In genomic region chr7:128859232-128860157, GRCh38 we compare ENCODE assay signal across 17 cellular contexts. TPM values are rescaled to one million over a fixed set of nuclear protein-coding genes. Genes with fewer than 3 reads are reported as not detected.
DNase-seq lines count a peak whose midpoint lies in the region; ATAC-seq, FAIRE-seq and TF ChIP-seq lines count a peak whose summit lies in the region.
"Had no signal": no experiment of that assay in that cellular context is flagged by ENCODE, and none has a peak within 500 bp of the region (broad histone marks: within the 10 kb centered on the region; RNA-seq: fewer than 3 reads in every experiment).

No MANE protein-coding gene starts in this region.

- peaks cover 22 to 31% of the 10 kb centered on the region in 2 experiments for H3K36me3 ChIP-seq in SK-N-SH (replicated peaks in 1 of 2; ENCODE audit: control insufficient read depth in 1 of 2, insufficient read depth in 2 of 2, low read length in 1 of 2)
- peaks cover 51% of the 10 kb centered on the region; the same call in 2 of the 3 replicates for H3K36me3 ChIP-seq in K562 (ENCODE audit: control insufficient read depth, insufficient read depth, low read length)
- H3K36me3 ChIP-seq in muscle layer of colon (ENCODE audit: insufficient read depth, low read length) = peaks cover 26% of the 10 kb centered on the region
- peaks cover 10 to 26% (median 25%) of the 10 kb centered on the region in 3 donors for H3K36me3 ChIP-seq in tibial artery

- no peak for TF ChIP-seq RAD21 in SK-N-SH (IDR thresholded peaks at IDR 0.05; ENCODE audit: low read length)
- TF ChIP-seq RAD21 in K562 (CRISPR knock-in tag; conservative IDR thresholded peaks at IDR 0.05 in 1 of 2, IDR thresholded peaks at IDR 0.05 in 1 of 2) = no peak

- peaks cover 0 to 18% of the 10 kb centered on the region in 2 experiments; a peak in 1 of 4 replicates for H3K4me1 ChIP-seq in SK-N-SH (ENCODE audit: control insufficient read depth in 1 of 2, insufficient read depth in 2 of 2, low read depth in 1 of 2, low read length in 1 of 2)
- H3K4me1 ChIP-seq in K562 (replicated peaks in 1 of 2; ENCODE audit: control insufficient read depth in 2 of 2, insufficient read depth in 2 of 2, low read length in 2 of 2) = peaks cover 38 to 75% of the 10 kb centered on the region in 2 experiments
- peaks cover 43% of the 10 kb centered on the region for H3K4me1 ChIP-seq in muscle layer of colon (ENCODE audit: insufficient read depth, low read length)
- H3K4me1 ChIP-seq in tibial artery = peaks cover 13 to 50% (median 39%) of the 10 kb centered on the region in 4 donors

- 79% methylated on average over 12 of the region's 12 CpGs for WGBS in SK-N-SH (ENCODE audit: low lambda C conversion rate)
- WGBS in K562 (ENCODE audit: insufficient coverage, low coverage, missing lambda C conversion rate) = 66% methylated on average over 12 of the region's 12 CpGs

- in situ Hi-C loops in K562 (cut with MboI) = loop anchor here (5.0 kb wide), 1 partner anchor 53 kb away; the partner anchor contains the start of gene KCP

- no peak overlapping the region for H3K27ac ChIP-seq in SK-N-SH (ENCODE audit: low read depth in 2 of 2, low read length in 1 of 2)
- peak overlapping the region; percentile 84 for H3K27ac ChIP-seq in K562 (ENCODE audit: extremely low read depth, low read depth, low read length)
- peak overlapping the region; percentile 32 for H3K27ac ChIP-seq in muscle layer of colon (ENCODE audit: low read depth, low read length)
- peak overlapping the region; percentile 89 to 94 for H3K27ac ChIP-seq in tibial artery
- H3K27ac ChIP-seq: body of pancreas had no signal

- CTCF ChIA-PET in SK-N-SH (lab: Yijun Ruan, JAX) = interaction anchor here (2.2 to 2.4 kb wide), 2 partner anchors 20 to 24 kb away, joined by 11 read pairs; no protein-coding TSS in a partner anchor
- CTCF ChIA-PET in K562 (lab: Yijun Ruan, JAX; ENCODE audit: low intra/inter-chr PET ratio) = no interaction called here

- H2AFZ ChIP-seq in SK-N-SH (ENCODE audit: low read depth) = no peak overlapping the region
- H2AFZ ChIP-seq in K562 (ENCODE audit: low read depth, low read length) = peak overlapping the region; percentile 76

- POLR2A ChIA-PET in SK-N-SH (lab: Yijun Ruan, JAX) = no interaction called here
- POLR2A ChIA-PET in K562 (lab: Yijun Ruan, JAX) = interaction anchor here (0.6 to 7.1 kb wide), 11 partner anchors 8 to 364 kb away, joined by 3 to 47 read pairs (median 5); partner anchors contain the start of gene CALU

- no peaks in the 10 kb centered on the region for H3K9me3 ChIP-seq in SK-N-SH
- H3K9me3 ChIP-seq in K562 (replicated peaks; ENCODE audit: control insufficient read depth, insufficient read depth, low read depth, low read length) = no peaks in the 10 kb centered on the region
- no peaks in the 10 kb centered on the region for H3K9me3 ChIP-seq in muscle layer of colon (ENCODE audit: low read length)
- H3K9me3 ChIP-seq in tibial artery = no peaks in the 10 kb centered on the region
- H3K9me3 ChIP-seq: body of pancreas had no signal

- no peak overlapping the region for H3K9ac ChIP-seq in SK-N-SH
- H3K9ac ChIP-seq in K562 (ENCODE audit: insufficient read depth in 1 of 2, low read depth in 2 of 2, low read length in 2 of 2) = peak overlapping the region; percentile 15 to 86
- no peak overlapping the region for H3K9ac ChIP-seq in muscle layer of colon (ENCODE audit: low read length)

- no peak for FAIRE-seq in K562 (lab: Jason Lieb, UNC)
- FAIRE-seq: A204.1, small intestine had no signal

- H3F3A ChIP-seq in SK-N-SH (replicated peaks; ENCODE audit: insufficient read depth) = peaks cover 50% of the 10 kb centered on the region

- H3K4me2 ChIP-seq in SK-N-SH (no peak overlapping the region), K562 (ENCODE audit: insufficient read depth, low read length) (peak overlapping the region; percentile 78)

- H4K20me1 ChIP-seq in SK-N-SH (ENCODE audit: insufficient read depth) = peaks cover 10% of the 10 kb centered on the region
- peaks cover 3% of the 10 kb centered on the region; the same call in 1 of the 2 replicates for H4K20me1 ChIP-seq in K562 (replicated peaks; ENCODE audit: control insufficient read depth, insufficient read depth, low read length)

- DNase-seq in SK-N-SH (no peak), K562 (ENCODE audit: extremely low read depth in 1 of 4, low spot score in 3 of 4) (peak in 2 of 4 experiments; percentile 46 to 50), tibial artery (no peak), superior temporal gyrus (ENCODE audit: extremely low spot score) (no peak), AG08395 (ENCODE audit: low spot score) (no peak), T-helper 1 cell (no peak)
- DNase-seq: activated CD4-positive, alpha-beta T cell treated with anti-CD3 and anti-CD28 coated beads, Interleukin-2, amount 10 ng/mL, durations not matched to agents 24 days and 14 days; natural killer cell; NCI-H1436 treated with DMSO at 0.1 percent for 48 hours; NCI-H526; small intestine; T-helper 9 cell had no signal

- H3K79me2 ChIP-seq in SK-N-SH (ENCODE audit: insufficient read depth) (peaks cover 18% of the 10 kb centered on the region), K562 (ENCODE audit: control insufficient read depth, insufficient read depth, low read length) (peaks cover 25% of the 10 kb centered on the region)

- ATAC-seq in SK-N-SH treated with all-trans-retinoic acid at 6 μM for 48 hours (no peak), K562 (peak; percentile 0; the same call in 1 of the 3 replicates)
- ATAC-seq: body of pancreas, natural killer cell had no signal

- TF ChIP-seq POLR2A in K562 (conservative IDR thresholded peaks at IDR 0.05) = no peak

- no peak overlapping the region for H3K4me3 ChIP-seq in SK-N-SH (ENCODE audit: low read depth in 2 of 2, low read length in 1 of 2)
- no peak overlapping the region for H3K4me3 ChIP-seq in K562
- H3K4me3 ChIP-seq in muscle layer of colon (ENCODE audit: low read depth in 1 of 2, low read length in 2 of 2) = no peak overlapping the region
- no peak overlapping the region for H3K4me3 ChIP-seq in tibial artery
- H3K4me3 ChIP-seq: body of pancreas had no signal

- H3K27me3 ChIP-seq in SK-N-SH (ENCODE audit: insufficient read depth) (no peaks in the 10 kb centered on the region), K562 (ENCODE audit: control insufficient read depth in 2 of 2, insufficient read depth in 2 of 2, low read length in 2 of 2) (no peaks in the 10 kb centered on the region), muscle layer of colon (ENCODE audit: control insufficient read depth in 1 of 2, insufficient read depth in 2 of 2, low read length in 2 of 2) (no peaks in the 10 kb centered on the region), tibial artery (no peaks in the 10 kb centered on the region)
- H3K27me3 ChIP-seq: body of pancreas had no signal

- intact Hi-C loops in K562 (cut with micrococcal nuclease) (loop anchor here (1.0 to 5.0 kb wide), 5 partner anchors 21 to 382 kb away; partner anchors contain the start of gene METTL2B), tibial artery (cut with DNase I; ENCODE audit: low total_unique reads) (loop anchor here (10.0 kb wide), 1 partner anchor 125 kb away; the partner anchor contains the start of gene CALU)

- no peaks in the 10 kb centered on the region for H3K9me1 ChIP-seq in K562 (ENCODE audit: control insufficient read depth, insufficient read depth, low read length)

- no peaks in the 10 kb centered on the region for H3K9me2 ChIP-seq in SK-N-SH

- BruUV-seq in K562 (replicated peaks; lab: Mats Ljungman, UMichigan) = no TSS peak

- TF ChIP-seq CTCF in SK-N-SH (IDR thresholded peaks at IDR 0.05) (no peak), K562 (IDR thresholded peaks at IDR 0.05 in 2 of 3, conservative IDR thresholded peaks at IDR 0.05 in 1 of 3; ENCODE audit: insufficient read depth in 2 of 3, low read depth in 1 of 3, low read length in 3 of 3) (no peak), tibial artery (IDR thresholded peaks at IDR 0.05) (no peak)

- TF ChIP-seq EP300 in SK-N-SH (IDR thresholded peaks at IDR 0.05; ENCODE audit: borderline replicate concordance in 1 of 2, low read depth in 1 of 2, low read length in 1 of 2) = no peak
- no peak for TF ChIP-seq EP300 in K562 (IDR thresholded peaks at IDR 0.05; ENCODE audit: low read length)

RNA-seq across cellular contexts. Expression of gene ATP6V1F, which starts 3.2 kb away (rescaled TPM):
- 437 and 495 TPM in 2 replicates for polyA plus RNA-seq in SK-N-SH (2012; rRNA removed)
- polyA plus RNA-seq in SK-N-SH (2012; cell fraction: cytosol; rRNA removed) = 349 and 422 TPM in 2 replicates
- polyA plus RNA-seq in SK-N-SH (2012; cell fraction: nucleus; rRNA removed) = 110 and 142 TPM in 2 replicates
- total RNA-seq in K562 (2011; cell fraction: chromatin; rRNA removed; ENCODE audit: low replicate concordance) = 21.6 and 54.5 TPM in 2 replicates
- total RNA-seq in K562 (2011; cell fraction: nucleolus; rRNA removed) = 72.7 and 74.7 TPM in 2 replicates
- total RNA-seq in K562 (2011; cell fraction: nucleoplasm; rRNA removed) = 70.9 and 89.2 TPM in 2 replicates
- 265 and 341 TPM in 2 replicates for total RNA-seq in K562 (2014; rRNA removed)
- total RNA-seq in K562 (2014; rRNA removed; fragmentation: Illumina TruSeq; extraction: Trizol) = 174 and 206 TPM in 2 replicates
- 332 and 336 TPM in 2 replicates for total RNA-seq in K562 (2015; rRNA removed; fragmentation: Illumina TruSeq; extraction: Trizol)
- 378 and 393 TPM in 2 replicates for total RNA-seq in K562 (2021)
- polyA plus RNA-seq in K562 (2011; rRNA removed) = 507 and 542 TPM in 2 replicates
- polyA plus RNA-seq in K562 (2011; cell fraction: cytosol; rRNA removed) = 869 and 1,641 TPM in 2 replicates
- 256 and 267 TPM in 2 replicates for polyA plus RNA-seq in K562 (2011; cell fraction: nucleus; rRNA removed)
- polyA plus RNA-seq in K562 (2012) = 454 and 820 TPM in 2 replicates
- 604 and 714 TPM in 2 replicates for polyA plus RNA-seq in K562 (2014; fragmentation: Illumina TruSeq; extraction: Trizol)
- polyA plus RNA-seq in K562 (2014; fragmentation: Nextera tagmentation; extraction: Ambion mirVana) = 1,000 to 10,000 TPM in 1 of 2 experiments, 100 to 1,000 TPM in 1; 733 to 1,123 TPM
- 568 and 645 TPM in 2 replicates for polyA plus RNA-seq in K562 (2014; rRNA removed)
- 83.2 and 101 TPM in 2 replicates for polyA minus RNA-seq in K562 (2011; rRNA and poly(A)+ RNA removed)
- polyA minus RNA-seq in K562 (2011; cell fraction: cytosol; rRNA and poly(A)+ RNA removed) = 93.9 and 97.2 TPM in 2 replicates
- 35.3 and 68.5 TPM in 2 replicates for polyA minus RNA-seq in K562 (2011; cell fraction: nucleus; rRNA and poly(A)+ RNA removed)

RNA-seq across cellular contexts. Expression of gene FLNC, which starts 29.3 kb away (rescaled TPM):
- polyA plus RNA-seq in SK-N-SH (2012; rRNA removed) (22.5 and 43.7 TPM in 2 replicates), K562 (2011; rRNA removed) (10.3 and 11.4 TPM in 2 replicates), K562 (2014; fragmentation: Illumina TruSeq; extraction: Trizol) (32.8 and 55.3 TPM in 2 replicates), K562 (2014; fragmentation: Nextera tagmentation; extraction: Ambion mirVana) (1 to 10 TPM in 1 of 2 experiments, under 1 TPM in 1; 0.90 to 1.1 TPM), K562 (2014; rRNA removed) (29.0 and 34.7 TPM in 2 replicates)
- polyA plus RNA-seq in SK-N-SH (2012; cell fraction: cytosol; rRNA removed) = 12.3 and 24.8 TPM in 2 replicates
- 109 and 117 TPM in 2 replicates for polyA plus RNA-seq in SK-N-SH (2012; cell fraction: nucleus; rRNA removed)
- total RNA-seq in K562 (2011; cell fraction: chromatin; rRNA removed; ENCODE audit: low replicate concordance) = 62.5 and 206 TPM in 2 replicates
- 132 and 134 TPM in 2 replicates for total RNA-seq in K562 (2011; cell fraction: nucleolus; rRNA removed)
- total RNA-seq in K562 (2011; cell fraction: nucleoplasm; rRNA removed) = 72.1 and 81.0 TPM in 2 replicates
- total RNA-seq in K562 (2014; rRNA removed) (60.7 and 94.5 TPM in 2 replicates), K562 (2014; rRNA removed; fragmentation: Illumina TruSeq; extraction: Trizol) (11.4 and 18.2 TPM in 2 replicates), K562 (2015; rRNA removed; fragmentation: Illumina TruSeq; extraction: Trizol) (28.8 and 33.3 TPM in 2 replicates), K562 (2021) (148 and 155 TPM in 2 replicates)
- polyA plus RNA-seq in K562 (2011; cell fraction: cytosol; rRNA removed) = 11.4 and 26.8 TPM in 2 replicates
- polyA plus RNA-seq in K562 (2011; cell fraction: nucleus; rRNA removed) = 58.5 and 126 TPM in 2 replicates
- polyA plus RNA-seq in K562 (2012) = 66.6 and 106 TPM in 2 replicates
- 15.1 and 41.9 TPM in 2 replicates for polyA minus RNA-seq in K562 (2011; rRNA and poly(A)+ RNA removed)
- 127 and 146 TPM in 2 replicates for polyA minus RNA-seq in K562 (2011; cell fraction: cytosol; rRNA and poly(A)+ RNA removed)
- 53.1 and 53.6 TPM in 2 replicates for polyA minus RNA-seq in K562 (2011; cell fraction: nucleus; rRNA and poly(A)+ RNA removed)

RNA-seq across cellular contexts. Expression of gene KCP, which starts 51.0 kb away (rescaled TPM):
- polyA plus RNA-seq in SK-N-SH (2012; rRNA removed) (not detected in 2 replicates), K562 (2011; rRNA removed) (0.07 and 0.09 TPM in 2 replicates), K562 (2014; fragmentation: Illumina TruSeq; extraction: Trizol) (not detected in 2 replicates), K562 (2014; fragmentation: Nextera tagmentation; extraction: Ambion mirVana) (under 1 TPM; 0.06 to 0.17 TPM), K562 (2014; rRNA removed) (0.09 and 0.15 TPM in 2 replicates)
- polyA plus RNA-seq in SK-N-SH (2012; cell fraction: cytosol; rRNA removed) = 0.01 TPM in 1 of 2 replicates, not detected in the other
- 0.08 and 0.11 TPM in 2 replicates for polyA plus RNA-seq in SK-N-SH (2012; cell fraction: nucleus; rRNA removed)
- 0.19 and 2.1 TPM in 2 replicates for total RNA-seq in K562 (2011; cell fraction: chromatin; rRNA removed; ENCODE audit: low replicate concordance)
- total RNA-seq in K562 (2011; cell fraction: nucleolus; rRNA removed) = 0.79 and 1.3 TPM in 2 replicates
- 0.73 and 0.84 TPM in 2 replicates for total RNA-seq in K562 (2011; cell fraction: nucleoplasm; rRNA removed)
- total RNA-seq in K562 (2014; rRNA removed) (0.09 TPM in 1 of 2 replicates, not detected in the other), K562 (2014; rRNA removed; fragmentation: Illumina TruSeq; extraction: Trizol) (not detected in 2 replicates), K562 (2015; rRNA removed; fragmentation: Illumina TruSeq; extraction: Trizol) (0.15 TPM in 1 of 2 replicates, not detected in the other), K562 (2021) (0.16 TPM in 1 of 2 replicates, not detected in the other)
- polyA plus RNA-seq in K562 (2011; cell fraction: cytosol; rRNA removed) = 0.15 TPM in 1 of 2 replicates, not detected in the other
- polyA plus RNA-seq in K562 (2011; cell fraction: nucleus; rRNA removed) = 0.86 and 1.5 TPM in 2 replicates
- 0.34 and 3.9 TPM in 2 replicates for polyA plus RNA-seq in K562 (2012)
- 0.11 TPM in 1 of 2 replicates, not detected in the other for polyA minus RNA-seq in K562 (2011; rRNA and poly(A)+ RNA removed)
- not detected in 2 replicates for polyA minus RNA-seq in K562 (2011; cell fraction: cytosol; rRNA and poly(A)+ RNA removed)
- 0.54 and 0.67 TPM in 2 replicates for polyA minus RNA-seq in K562 (2011; cell fraction: nucleus; rRNA and poly(A)+ RNA removed)
- total RNA-seq: RPMI7951 had no signal

Comparison
In these comparisons a context has a peak if more than half of its experiments do, and no peak if none do; other contexts are left out.
1. H3K27ac ChIP-seq: peak in K562 (single experiment), muscle layer of colon (single experiment) and tibial artery (2 of 2); none in SK-N-SH (0 of 2).
2. H3K9ac ChIP-seq: peak in K562 (2 of 2); none in SK-N-SH (single experiment) and muscle layer of colon (single experiment).
3. Of the 27 proteins assayed by ChIP-seq in both K562 and SK-N-SH: peak only in K562: MEF2A; only in SK-N-SH: POLR2AphosphoS5; in both: none; in neither: 23; mixed calls (peak in some experiments, not most) for 2.